In the genomic region with DNA sequence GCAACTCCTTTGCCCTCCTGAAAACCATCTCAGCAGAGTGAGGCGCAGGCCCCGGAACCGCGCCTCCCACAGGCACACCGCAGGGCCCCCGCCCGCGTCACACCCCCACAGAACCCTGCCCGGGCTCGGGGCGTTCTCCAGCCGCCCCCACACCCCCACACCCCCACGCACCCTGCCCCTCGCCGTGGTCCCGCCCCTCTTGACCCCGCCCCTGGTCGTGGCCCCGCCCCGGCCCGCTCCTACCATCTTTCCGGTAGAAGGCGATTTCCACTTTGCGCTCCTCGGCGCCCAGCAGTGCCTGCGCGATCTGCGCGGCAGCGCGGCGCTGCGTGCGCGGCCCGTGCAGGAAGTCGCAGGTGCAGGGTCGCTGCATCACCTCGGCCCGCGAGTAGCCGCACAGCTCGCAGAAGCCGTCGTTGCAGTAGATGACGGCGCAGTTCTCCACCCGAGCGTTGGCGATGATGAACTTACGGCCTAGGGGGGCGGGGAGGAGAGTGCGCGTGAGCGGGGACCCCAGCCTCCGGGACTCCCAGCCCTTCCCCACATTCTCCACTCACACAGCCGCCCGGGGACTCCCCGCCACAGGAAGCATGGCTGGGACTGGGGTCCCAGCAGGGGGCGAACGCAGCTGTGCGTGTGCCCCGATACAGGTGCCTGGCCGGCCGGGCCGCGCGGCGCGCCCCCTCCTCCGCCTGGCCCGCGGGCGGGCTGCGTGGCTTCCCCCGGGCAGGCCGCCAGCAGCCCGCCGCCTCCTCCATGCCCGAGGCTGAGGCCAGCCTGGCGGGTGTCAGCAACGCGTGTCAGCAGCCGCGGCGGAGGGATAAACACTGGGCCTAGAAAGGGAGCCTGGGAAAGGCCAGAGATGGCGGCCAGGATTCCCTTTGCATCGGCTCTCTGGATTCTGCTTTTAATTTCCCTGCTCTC, we compare ENCODE assay signal across 1 cellular context.
TF ChIP-seq lines count a peak whose summit lies in the region.

No MANE protein-coding gene starts in this region.

TF ChIP-seq in K562, 482 proteins besides CTCF, POLR2A, EP300 and RAD21 (continued from another document and continues in another):
- TF ChIP-seq, protein P1, sequence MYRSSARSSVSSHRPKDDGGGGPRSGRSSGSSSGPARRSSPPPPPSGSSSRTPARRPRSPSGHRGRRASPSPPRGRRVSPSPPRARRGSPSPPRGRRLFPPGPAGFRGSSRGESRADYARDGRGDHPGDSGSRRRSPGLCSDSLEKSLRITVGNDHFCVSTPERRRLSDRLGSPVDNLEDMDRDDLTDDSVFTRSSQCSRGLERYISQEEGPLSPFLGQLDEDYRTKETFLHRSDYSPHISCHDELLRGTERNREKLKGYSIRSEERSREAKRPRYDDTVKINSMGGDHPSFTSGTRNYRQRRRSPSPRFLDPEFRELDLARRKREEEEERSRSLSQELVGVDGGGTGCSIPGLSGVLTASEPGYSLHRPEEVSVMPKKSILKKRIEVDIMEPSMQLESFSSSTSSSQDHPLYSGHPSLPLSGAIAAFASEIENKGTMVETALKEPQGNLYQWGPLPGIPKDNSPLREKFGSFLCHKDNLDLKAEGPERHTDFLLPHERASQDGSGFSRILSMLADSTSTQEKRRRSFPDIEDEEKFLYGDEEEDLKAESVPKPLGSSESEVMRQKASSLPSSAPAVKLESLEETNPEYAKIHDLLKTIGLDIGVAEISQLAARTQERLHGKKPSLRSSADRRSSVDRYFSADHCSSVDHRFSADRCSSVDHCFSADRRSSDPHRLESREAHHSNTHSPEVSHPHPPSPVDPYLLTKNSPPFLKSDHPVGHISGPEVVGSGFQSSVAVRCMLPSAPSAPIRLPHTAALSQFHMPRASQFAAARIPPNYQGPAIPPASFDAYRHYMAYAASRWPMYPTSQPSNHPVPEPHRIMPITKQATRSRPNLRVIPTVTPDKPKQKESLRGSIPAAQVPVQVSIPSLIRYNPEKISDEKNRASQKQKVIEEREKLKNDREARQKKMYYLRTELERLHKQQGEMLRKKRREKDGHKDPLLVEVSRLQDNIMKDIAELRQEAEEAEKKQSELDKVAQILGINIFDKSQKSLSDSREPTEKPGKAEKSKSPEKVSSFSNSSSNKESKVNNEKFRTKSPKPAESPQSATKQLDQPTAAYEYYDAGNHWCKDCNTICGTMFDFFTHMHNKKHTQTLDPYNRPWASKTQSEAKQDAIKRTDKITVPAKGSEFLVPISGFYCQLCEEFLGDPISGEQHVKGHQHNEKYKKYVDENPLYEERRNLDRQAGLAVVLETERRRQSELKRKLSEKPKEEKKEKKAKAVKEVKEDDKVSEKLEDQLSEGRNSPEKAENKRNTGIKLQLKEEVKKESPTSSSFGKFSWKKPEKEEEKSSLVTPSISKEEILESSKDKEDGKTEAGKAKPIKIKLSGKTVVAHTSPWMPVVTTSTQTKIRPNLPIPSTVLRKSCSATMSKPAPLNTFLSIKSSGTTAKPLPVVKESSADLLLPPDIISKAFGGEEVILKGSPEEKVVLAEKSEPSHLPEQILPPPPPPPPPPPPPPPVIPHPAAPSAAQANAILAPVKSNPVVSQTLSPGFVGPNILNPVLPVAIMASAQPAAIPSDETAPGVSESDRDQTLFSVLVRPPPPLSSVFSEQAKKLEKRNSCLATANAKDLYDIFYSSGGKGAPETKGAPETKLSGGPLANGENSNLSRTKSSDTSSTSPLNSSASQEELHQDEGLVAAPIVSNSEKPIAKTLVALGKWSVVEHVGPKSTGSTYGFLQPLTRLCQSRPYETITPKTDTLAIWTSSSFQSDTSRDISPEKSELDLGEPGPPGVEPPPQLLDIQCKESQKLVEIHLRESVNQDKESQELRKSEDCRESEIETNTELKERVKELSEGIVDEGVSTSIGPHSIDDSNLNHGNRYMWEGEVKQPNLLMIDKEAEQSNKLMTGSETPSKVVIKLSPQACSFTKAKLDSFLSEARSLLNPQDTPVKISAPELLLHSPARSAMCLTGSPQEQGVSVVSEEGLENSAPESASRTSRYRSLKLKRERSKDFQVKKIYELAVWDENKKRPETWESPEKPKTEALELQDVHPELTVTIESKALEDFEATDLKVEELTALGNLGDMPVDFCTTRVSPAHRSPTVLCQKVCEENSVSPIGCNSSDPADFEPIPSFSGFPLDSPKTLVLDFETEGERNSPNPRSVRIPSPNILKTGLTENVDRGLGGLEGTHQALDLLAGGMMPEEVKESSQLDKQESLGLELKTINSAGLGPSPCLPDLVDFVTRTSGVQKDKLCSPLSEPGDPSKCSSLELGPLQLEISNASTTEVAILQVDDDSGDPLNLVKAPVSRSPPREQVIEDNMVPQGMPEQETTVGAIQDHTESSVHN (IDR thresholded peaks at IDR 0.05; ENCODE audit: borderline replicate concordance in 1 of 2, low read depth in 1 of 2): no peak
- no peak for TF ChIP-seq MCM5 (IDR thresholded peaks at IDR 0.05; ENCODE audit: low read depth)
- TF ChIP-seq NR2C2 (CRISPR knock-in tag; IDR thresholded peaks at IDR 0.05): peak; percentile 67; the same call in 1 of the 2 replicates
- TF ChIP-seq NR2C2 (tag; IDR thresholded peaks at IDR 0.05): peak; percentile 88
- no peak for TF ChIP-seq MCM3 (IDR thresholded peaks at IDR 0.05)
- TF ChIP-seq, protein P2, sequence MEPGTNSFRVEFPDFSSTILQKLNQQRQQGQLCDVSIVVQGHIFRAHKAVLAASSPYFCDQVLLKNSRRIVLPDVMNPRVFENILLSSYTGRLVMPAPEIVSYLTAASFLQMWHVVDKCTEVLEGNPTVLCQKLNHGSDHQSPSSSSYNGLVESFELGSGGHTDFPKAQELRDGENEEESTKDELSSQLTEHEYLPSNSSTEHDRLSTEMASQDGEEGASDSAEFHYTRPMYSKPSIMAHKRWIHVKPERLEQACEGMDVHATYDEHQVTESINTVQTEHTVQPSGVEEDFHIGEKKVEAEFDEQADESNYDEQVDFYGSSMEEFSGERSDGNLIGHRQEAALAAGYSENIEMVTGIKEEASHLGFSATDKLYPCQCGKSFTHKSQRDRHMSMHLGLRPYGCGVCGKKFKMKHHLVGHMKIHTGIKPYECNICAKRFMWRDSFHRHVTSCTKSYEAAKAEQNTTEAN (CRISPR knock-in tag; IDR thresholded peaks at IDR 0.05): no peak
- peak; percentile 69 for TF ChIP-seq TAF1 (IDR thresholded peaks at IDR 0.05; ENCODE audit: control insufficient read depth, extremely low read depth, insufficient read depth, low read length, severe bottlenecking)
- no peak for TF ChIP-seq SRSF3 (IDR thresholded peaks at IDR 0.05; ENCODE audit: insufficient read depth, low read length)
- TF ChIP-seq RBM22 (IDR thresholded peaks at IDR 0.05; ENCODE audit: low read depth, low read length, poor library complexity, severe bottlenecking): no peak
- no peak for TF ChIP-seq ZNF699 (CRISPR knock-in tag; IDR thresholded peaks at IDR 0.05; ENCODE audit: insufficient replicate concordance)
- TF ChIP-seq, protein P3, sequence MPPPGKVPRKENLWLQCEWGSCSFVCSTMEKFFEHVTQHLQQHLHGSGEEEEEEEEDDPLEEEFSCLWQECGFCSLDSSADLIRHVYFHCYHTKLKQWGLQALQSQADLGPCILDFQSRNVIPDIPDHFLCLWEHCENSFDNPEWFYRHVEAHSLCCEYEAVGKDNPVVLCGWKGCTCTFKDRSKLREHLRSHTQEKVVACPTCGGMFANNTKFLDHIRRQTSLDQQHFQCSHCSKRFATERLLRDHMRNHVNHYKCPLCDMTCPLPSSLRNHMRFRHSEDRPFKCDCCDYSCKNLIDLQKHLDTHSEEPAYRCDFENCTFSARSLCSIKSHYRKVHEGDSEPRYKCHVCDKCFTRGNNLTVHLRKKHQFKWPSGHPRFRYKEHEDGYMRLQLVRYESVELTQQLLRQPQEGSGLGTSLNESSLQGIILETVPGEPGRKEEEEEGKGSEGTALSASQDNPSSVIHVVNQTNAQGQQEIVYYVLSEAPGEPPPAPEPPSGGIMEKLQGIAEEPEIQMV (tag; conservative IDR thresholded peaks at IDR 0.05; ENCODE audit: low read depth): no peak
- TF ChIP-seq RBM15 (IDR thresholded peaks at IDR 0.05; ENCODE audit: insufficient read depth, low read length): no peak
- peak; percentile 92 for TF ChIP-seq PHB (CRISPR knock-in tag; IDR thresholded peaks at IDR 0.05)
- TF ChIP-seq CBX5 (IDR thresholded peaks at IDR 0.05; ENCODE audit: borderline replicate concordance, low read depth): no peak
- peak; percentile 90; the same call in 1 of the 2 replicates for TF ChIP-seq GATAD2B (IDR thresholded peaks at IDR 0.05; ENCODE audit: borderline replicate concordance)
- no peak for TF ChIP-seq NCOA6 (IDR thresholded peaks at IDR 0.05)
- TF ChIP-seq, protein P4, sequence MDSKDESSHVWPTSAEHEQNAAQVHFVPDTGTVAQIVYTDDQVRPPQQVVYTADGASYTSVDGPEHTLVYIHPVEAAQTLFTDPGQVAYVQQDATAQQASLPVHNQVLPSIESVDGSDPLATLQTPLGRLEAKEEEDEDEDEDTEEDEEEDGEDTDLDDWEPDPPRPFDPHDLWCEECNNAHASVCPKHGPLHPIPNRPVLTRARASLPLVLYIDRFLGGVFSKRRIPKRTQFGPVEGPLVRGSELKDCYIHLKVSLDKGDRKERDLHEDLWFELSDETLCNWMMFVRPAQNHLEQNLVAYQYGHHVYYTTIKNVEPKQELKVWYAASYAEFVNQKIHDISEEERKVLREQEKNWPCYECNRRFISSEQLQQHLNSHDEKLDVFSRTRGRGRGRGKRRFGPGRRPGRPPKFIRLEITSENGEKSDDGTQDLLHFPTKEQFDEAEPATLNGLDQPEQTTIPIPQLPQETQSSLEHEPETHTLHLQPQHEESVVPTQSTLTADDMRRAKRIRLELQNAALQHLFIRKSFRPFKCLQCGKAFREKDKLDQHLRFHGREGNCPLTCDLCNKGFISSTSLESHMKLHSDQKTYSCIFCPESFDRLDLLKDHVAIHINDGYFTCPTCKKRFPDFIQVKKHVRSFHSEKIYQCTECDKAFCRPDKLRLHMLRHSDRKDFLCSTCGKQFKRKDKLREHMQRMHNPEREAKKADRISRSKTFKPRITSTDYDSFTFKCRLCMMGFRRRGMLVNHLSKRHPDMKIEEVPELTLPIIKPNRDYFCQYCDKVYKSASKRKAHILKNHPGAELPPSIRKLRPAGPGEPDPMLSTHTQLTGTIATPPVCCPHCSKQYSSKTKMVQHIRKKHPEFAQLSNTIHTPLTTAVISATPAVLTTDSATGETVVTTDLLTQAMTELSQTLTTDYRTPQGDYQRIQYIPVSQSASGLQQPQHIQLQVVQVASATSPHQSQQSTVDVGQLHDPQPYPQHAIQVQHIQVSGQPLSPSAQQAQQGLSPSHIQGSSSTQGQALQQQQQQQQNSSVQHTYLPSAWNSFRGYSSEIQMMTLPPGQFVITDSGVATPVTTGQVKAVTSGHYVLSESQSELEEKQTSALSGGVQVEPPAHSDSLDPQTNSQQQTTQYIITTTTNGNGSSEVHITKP (IDR thresholded peaks at IDR 0.05; ENCODE audit: partially characterized antibody): peak; percentile 88
- TF ChIP-seq PTBP1 (IDR thresholded peaks at IDR 0.05; ENCODE audit: low read depth, low read length): no peak
- TF ChIP-seq RHOXF2B (CRISPR knock-in tag; conservative IDR thresholded peaks at IDR 0.05): no peak
- TF ChIP-seq, protein P5, sequence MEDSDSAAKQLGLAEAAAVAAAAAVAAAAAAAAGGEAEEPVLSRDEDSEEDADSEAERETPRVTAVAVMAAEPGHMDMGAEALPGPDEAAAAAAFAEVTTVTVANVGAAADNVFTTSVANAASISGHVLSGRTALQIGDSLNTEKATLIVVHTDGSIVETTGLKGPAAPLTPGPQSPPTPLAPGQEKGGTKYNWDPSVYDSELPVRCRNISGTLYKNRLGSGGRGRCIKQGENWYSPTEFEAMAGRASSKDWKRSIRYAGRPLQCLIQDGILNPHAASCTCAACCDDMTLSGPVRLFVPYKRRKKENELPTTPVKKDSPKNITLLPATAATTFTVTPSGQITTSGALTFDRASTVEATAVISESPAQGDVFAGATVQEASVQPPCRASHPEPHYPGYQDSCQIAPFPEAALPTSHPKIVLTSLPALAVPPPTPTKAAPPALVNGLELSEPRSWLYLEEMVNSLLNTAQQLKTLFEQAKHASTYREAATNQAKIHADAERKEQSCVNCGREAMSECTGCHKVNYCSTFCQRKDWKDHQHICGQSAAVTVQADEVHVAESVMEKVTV (CRISPR knock-in tag; IDR thresholded peaks at IDR 0.05): no peak
- TF ChIP-seq FOS (IDR thresholded peaks at IDR 0.05; ENCODE audit: extremely low read depth, insufficient read length): no peak
- TF ChIP-seq FOXA3 (CRISPR knock-in tag; conservative IDR thresholded peaks at IDR 0.05 in 1 of 2, IDR thresholded peaks at IDR 0.05 in 1 of 2): no peak
- TF ChIP-seq ZNF140 (CRISPR knock-in tag; IDR thresholded peaks at IDR 0.05): no peak
- TF ChIP-seq, protein P6, sequence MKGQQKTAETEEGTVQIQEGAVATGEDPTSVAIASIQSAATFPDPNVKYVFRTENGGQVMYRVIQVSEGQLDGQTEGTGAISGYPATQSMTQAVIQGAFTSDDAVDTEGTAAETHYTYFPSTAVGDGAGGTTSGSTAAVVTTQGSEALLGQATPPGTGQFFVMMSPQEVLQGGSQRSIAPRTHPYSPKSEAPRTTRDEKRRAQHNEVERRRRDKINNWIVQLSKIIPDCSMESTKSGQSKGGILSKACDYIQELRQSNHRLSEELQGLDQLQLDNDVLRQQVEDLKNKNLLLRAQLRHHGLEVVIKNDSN (CRISPR knock-in tag; IDR thresholded peaks at IDR 0.05): no peak
- peak; percentile 44 for TF ChIP-seq SOX6 (IDR thresholded peaks at IDR 0.05)
- TF ChIP-seq XRCC5 (IDR thresholded peaks at IDR 0.05; ENCODE audit: low read depth, low read length): 0 out of 2 replicates have a peak, but pooled peaks have one; percentile 39
- TF ChIP-seq, protein P7, sequence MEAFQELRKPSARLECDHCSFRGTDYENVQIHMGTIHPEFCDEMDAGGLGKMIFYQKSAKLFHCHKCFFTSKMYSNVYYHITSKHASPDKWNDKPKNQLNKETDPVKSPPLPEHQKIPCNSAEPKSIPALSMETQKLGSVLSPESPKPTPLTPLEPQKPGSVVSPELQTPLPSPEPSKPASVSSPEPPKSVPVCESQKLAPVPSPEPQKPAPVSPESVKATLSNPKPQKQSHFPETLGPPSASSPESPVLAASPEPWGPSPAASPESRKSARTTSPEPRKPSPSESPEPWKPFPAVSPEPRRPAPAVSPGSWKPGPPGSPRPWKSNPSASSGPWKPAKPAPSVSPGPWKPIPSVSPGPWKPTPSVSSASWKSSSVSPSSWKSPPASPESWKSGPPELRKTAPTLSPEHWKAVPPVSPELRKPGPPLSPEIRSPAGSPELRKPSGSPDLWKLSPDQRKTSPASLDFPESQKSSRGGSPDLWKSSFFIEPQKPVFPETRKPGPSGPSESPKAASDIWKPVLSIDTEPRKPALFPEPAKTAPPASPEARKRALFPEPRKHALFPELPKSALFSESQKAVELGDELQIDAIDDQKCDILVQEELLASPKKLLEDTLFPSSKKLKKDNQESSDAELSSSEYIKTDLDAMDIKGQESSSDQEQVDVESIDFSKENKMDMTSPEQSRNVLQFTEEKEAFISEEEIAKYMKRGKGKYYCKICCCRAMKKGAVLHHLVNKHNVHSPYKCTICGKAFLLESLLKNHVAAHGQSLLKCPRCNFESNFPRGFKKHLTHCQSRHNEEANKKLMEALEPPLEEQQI (IDR thresholded peaks at IDR 0.05): no peak
- TF ChIP-seq, protein P8, sequence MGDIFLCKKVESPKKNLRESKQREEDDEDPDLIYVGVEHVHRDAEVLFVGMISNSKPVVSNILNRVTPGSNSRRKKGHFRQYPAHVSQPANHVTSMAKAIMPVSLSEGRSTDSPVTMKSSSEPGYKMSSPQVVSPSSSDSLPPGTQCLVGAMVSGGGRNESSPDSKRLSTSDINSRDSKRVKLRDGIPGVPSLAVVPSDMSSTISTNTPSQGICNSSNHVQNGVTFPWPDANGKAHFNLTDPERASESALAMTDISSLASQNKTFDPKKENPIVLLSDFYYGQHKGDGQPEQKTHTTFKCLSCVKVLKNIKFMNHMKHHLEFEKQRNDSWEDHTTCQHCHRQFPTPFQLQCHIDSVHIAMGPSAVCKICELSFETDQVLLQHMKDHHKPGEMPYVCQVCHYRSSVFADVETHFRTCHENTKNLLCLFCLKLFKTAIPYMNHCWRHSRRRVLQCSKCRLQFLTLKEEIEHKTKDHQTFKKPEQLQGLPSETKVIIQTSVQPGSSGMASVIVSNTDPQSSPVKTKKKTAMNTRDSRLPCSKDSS (IDR thresholded peaks at IDR 0.05; ENCODE audit: low read depth, partially characterized antibody): no peak
- no peak for TF ChIP-seq CBX2 (IDR thresholded peaks at IDR 0.05; ENCODE audit: insufficient read depth, low read length, poor library complexity, severe bottlenecking)
